ENCODE assay signal across 3 cellular contexts in the genomic region with DNA sequence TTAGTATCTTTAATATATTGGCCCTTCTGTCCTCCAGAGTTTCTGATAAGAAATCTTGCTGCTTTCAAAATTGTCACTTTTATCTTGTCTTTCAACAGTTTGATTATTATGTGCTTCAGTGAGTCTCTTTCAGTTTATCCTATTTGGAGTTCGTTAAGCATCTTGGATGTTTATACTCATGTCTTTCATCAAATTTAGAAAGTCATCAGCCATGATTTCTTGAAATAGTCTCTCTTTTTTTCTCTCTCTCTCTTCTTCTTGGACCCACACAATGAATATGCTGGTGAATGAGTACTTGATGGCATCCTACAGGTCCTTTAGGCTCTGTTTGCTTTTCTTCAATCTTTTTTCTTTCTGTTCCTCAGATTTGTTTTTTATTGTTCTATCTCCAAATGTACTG.
"Had no signal": no experiment of that assay in that cellular context is flagged by ENCODE, and none has a peak within 500 bp of the region (broad histone marks: within the 10 kb centered on the region; RNA-seq: fewer than 3 reads in every experiment).

No MANE protein-coding gene starts in this region.

- DNase-seq: GDM1, GF-D8 had no signal

- H3K4me3 ChIP-seq: GM12878 had no signal
